18 cellular contexts compared by ENCODE assay signal in genomic region chr7:1093916-1094508, GRCh38. TPM values are rescaled to one million over a fixed set of nuclear protein-coding genes. Genes with fewer than 3 reads are reported as not detected.
"Had no signal": no experiment of that assay in that cellular context is flagged by ENCODE, and none has a peak within 500 bp of the region (broad histone marks: within the 10 kb centered on the region; RNA-seq: fewer than 3 reads in every experiment).

No MANE protein-coding gene starts in this region.

- H3K9me3 ChIP-seq: mucosa of descending colon, upper lobe of left lung had no signal

- H3K4me1 ChIP-seq: foreskin keratinocyte had no signal

- H3K27me3 ChIP-seq: cardiac muscle cell, upper lobe of left lung had no signal

- H3K27ac ChIP-seq: cardiac muscle cell, epithelial cell of prostate, foreskin keratinocyte, SK-N-MC, upper lobe of left lung had no signal

- H3K4me3 ChIP-seq: cardiac muscle cell, mucosa of descending colon, SK-N-MC, upper lobe of left lung had no signal

- H3K36me3 ChIP-seq: cardiac muscle cell had no signal

- DNase-seq: activated CD4-positive, alpha-beta T cell treated with anti-CD3 and anti-CD28 coated beads, Interleukin-2, amount 10 ng/mL, durations not matched to agents 24 days and 14 days; activated CD4-positive, CD25-positive, alpha-beta regulatory T cell; activated CD8-positive, alpha-beta T cell treated with anti-CD3 and anti-CD28 coated beads for 36 hours; activated naive CD4-positive, alpha-beta T cell; activated naive CD8-positive, alpha-beta T cell treated with anti-CD3 and anti-CD28 coated beads for 36 hours; activated T-cell treated with anti-CD3 and anti-CD28 coated beads, Interleukin-2, amount 50 U/mL, for 1 hour; amniotic stem cell; effector memory CD8-positive, alpha-beta T cell; foreskin keratinocyte; glutamatergic neuron; left ventricle myocardium superior; naive B cell had no signal

- ATAC-seq: activated CD8-positive, alpha-beta T cell treated with anti-CD3 and anti-CD28 coated beads for 36 hours; activated T-helper 17 cell treated with anti-CD3 and anti-CD28 coated beads, Interleukin-2, amount 50 U/mL, for 72 hours; effector memory CD8-positive, alpha-beta T cell; foreskin keratinocyte; left ventricle myocardium superior; mucosa of descending colon had no signal

RNA-seq across cellular contexts. Expression of gene GPER1, which starts 6.1 kb away (rescaled TPM):
- total RNA-seq: activated CD4-positive, alpha-beta T cell treated with anti-CD3 and anti-CD28 coated beads, Interleukin-2, amount 10 ng/mL, durations not matched to agents 24 days and 14 days had no signal

RNA-seq across cellular contexts. Expression of gene GPR146, which starts 49.7 kb away (rescaled TPM):
- total RNA-seq: foreskin keratinocyte had no signal
- polyA plus RNA-seq: foreskin keratinocyte had no signal
